In the genomic region with DNA sequence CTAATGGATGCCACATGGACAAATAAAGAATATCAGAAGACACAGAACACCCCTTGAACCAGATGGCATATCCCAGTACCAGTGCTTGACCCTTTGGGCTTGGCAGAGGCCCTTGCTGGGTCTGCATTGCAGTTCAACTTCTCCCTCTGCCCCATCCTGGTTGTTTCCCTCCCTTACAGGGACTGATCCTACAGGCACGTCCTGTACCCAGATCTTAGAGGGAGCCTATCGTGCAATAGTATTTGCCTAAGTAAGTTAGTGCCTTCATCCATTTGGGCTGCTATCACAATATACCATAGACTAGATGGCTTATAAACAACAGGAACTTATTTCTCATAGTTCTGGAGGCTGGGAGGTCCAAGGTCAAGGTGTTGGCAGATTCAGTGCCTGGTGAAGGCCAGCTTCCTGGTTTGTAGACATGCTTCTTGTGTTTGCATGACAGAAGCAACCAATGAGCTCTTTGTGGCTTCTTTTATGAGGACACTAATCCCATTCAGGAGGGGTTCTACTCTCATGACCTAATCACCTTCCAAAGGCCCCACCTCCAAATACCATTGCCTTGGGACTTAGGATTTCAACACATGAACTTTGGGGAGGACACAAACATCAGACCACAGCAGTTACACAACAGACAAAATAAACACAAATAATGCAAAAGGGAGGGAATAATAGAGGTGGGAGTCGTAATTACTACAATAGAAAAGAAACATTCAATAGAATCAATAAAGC, we compare ENCODE assay signal across 1 cellular context.
TF ChIP-seq lines count a peak whose summit lies in the region.

No MANE protein-coding gene starts in this region.

TF ChIP-seq in HCT116, 20 proteins besides CTCF, POLR2A, EP300 and RAD21 (continued from another document):
- no peak for TF ChIP-seq SIN3A (IDR thresholded peaks at IDR 0.05; ENCODE audit: low read depth)
TF ChIP-seq in HCT116: peak in this region for 0.
